ENCODE assay signal across 9 cellular contexts in genomic region chr4:112938461-112939058, GRCh38.
DNase-seq lines count a peak whose midpoint lies in the region; ATAC-seq and TF ChIP-seq lines count a peak whose summit lies in the region.
"Had no signal": no experiment of that assay in that cellular context is flagged by ENCODE, and none has a peak within 500 bp of the region (broad histone marks: within the 10 kb centered on the region; RNA-seq: fewer than 3 reads in every experiment).

No MANE protein-coding gene starts in this region.

- peak; percentile 74 to 80 (median 77) for TF ChIP-seq CTCF in nephron (IDR thresholded peaks at IDR 0.05; ENCODE audit: unreplicated experiment in 3 of 3)

- H3K27me3 ChIP-seq in H7 (ENCODE audit: control insufficient read depth, insufficient read depth, low read length) = no peaks in the 10 kb centered on the region

- H3K9me3 Mint-ChIP-seq in nephron = no peaks in the 10 kb centered on the region
- H3K9me3 Mint-ChIP-seq: T-helper 1 cell treated with Interleukin-12 subunit alpha and Interleukin-12 subunit beta and Interleukin-4 antibody, amounts not matched to agents 30 μg/mL and 1 μg/mL, for 36 hours had no signal

- H3K27me3 Mint-ChIP-seq in nephron (ENCODE audit: low read depth) = no peaks in the 10 kb centered on the region

- peak overlapping the region in 1 of 3 experiments; percentile 64 for H3K27ac Mint-ChIP-seq in nephron
- H3K27ac Mint-ChIP-seq: T-helper 1 cell treated with Interleukin-12 subunit alpha and Interleukin-12 subunit beta and Interleukin-4 antibody, amounts not matched to agents 30 μg/mL and 1 μg/mL, for 36 hours had no signal

- DNase-seq in DMS 273 treated with DMSO at 0.1 percent for 48 hours (lab: John Stamatoyannopoulos, UW) (peak; percentile 21), H7 (peak; percentile 7), NCI-H526 treated with DMSO at 0.1 percent for 48 hours (lab: John Stamatoyannopoulos, UW) (peak; percentile 11), dedifferentiated amniotic fluid mesenchymal stem cell (ENCODE audit: extremely low spot score) (peak; percentile 85)

- no peaks in the 10 kb centered on the region for H3K4me1 Mint-ChIP-seq in nephron

- no peaks in the 10 kb centered on the region for H3K36me3 ChIP-seq in H7 (replicated peaks; ENCODE audit: control insufficient read depth, insufficient read depth, low read length)

- ATAC-seq in HG03442 (IDR thresholded peaks at IDR 0.05; ENCODE audit: unreplicated experiment) (no peak), HG02840 (IDR thresholded peaks at IDR 0.05; ENCODE audit: low FRiP score, unreplicated experiment) (no peak), HG03095 (IDR thresholded peaks at IDR 0.05; ENCODE audit: unreplicated experiment) (no peak)

- H3K4me3 ChIP-seq in H7 (ENCODE audit: insufficient read depth, low read depth, low read length) = no peak overlapping the region

- no peak overlapping the region for H3K4me3 Mint-ChIP-seq in nephron
- H3K4me3 Mint-ChIP-seq: T-helper 1 cell treated with Interleukin-12 subunit alpha and Interleukin-12 subunit beta and Interleukin-4 antibody, amounts not matched to agents 30 μg/mL and 1 μg/mL, for 36 hours had no signal

- no peaks in the 10 kb centered on the region for H3K36me3 Mint-ChIP-seq in nephron (ENCODE audit: low read depth)

Comparison
In these comparisons a context has a peak if more than half of its experiments do, and no peak if none do; other contexts are left out.
1. DNase-seq: peak in every context shown above with its lines; median percentile 85 in dedifferentiated amniotic fluid mesenchymal stem cell; 21 in DMS 273 treated with DMSO at 0.1 percent for 48 hours; 11 in NCI-H526 treated with DMSO at 0.1 percent for 48 hours; 7 in H7.